ENCODE assay signal across 20 cellular contexts in the genomic region with DNA sequence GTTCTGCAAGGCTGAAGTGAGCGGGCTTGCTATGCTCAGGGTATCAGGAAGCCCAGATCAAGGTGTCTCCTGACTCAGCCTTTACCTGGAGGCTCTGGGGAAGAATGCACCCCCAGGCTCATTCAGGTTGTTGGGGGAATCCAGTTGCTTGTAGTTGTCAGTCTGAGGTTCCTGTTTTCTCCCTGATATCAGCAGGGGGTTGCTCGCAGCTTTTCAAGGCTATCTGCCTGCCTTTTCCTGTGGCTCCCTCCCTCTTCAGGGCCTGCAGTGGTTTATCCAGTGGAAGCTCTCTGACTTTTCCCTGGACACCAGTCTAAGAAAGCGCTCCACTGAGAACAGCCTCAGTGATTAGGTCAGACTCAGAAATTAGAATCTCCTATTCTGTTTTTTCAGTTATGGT.
A peak's percentile ranks its signal among the peaks of the same experiment; 100 is the strongest.
DNase-seq lines count a peak whose midpoint lies in the region; ATAC-seq, FAIRE-seq and TF ChIP-seq lines count a peak whose summit lies in the region.
"Had no signal": no experiment of that assay in that cellular context is flagged by ENCODE, and none has a peak within 500 bp of the region (broad histone marks: within the 10 kb centered on the region; RNA-seq: fewer than 3 reads in every experiment).

No MANE protein-coding gene starts in this region.

- TF ChIP-seq RAD21 in HepG2 (CRISPR knock-in tag; IDR thresholded peaks at IDR 0.05): no peak

- 95% methylated on average over 2 of the region's 3 CpGs for WGBS in right lobe of liver (ENCODE audit: insufficient coverage, low coverage, low lambda C conversion rate, missing lambda C conversion rate)
- WGBS in HepG2 (ENCODE audit: low lambda C conversion rate): 95% methylated on average over 3 of the region's 3 CpGs

- H3K79me2 ChIP-seq in HepG2 (ENCODE audit: insufficient read depth, low read length): no peaks in the 10 kb centered on the region

- H3K4me3 ChIP-seq in right lobe of liver: no peak overlapping the region
- no peak overlapping the region for H3K4me3 ChIP-seq in HepG2 (replicated peaks in 1 of 3; ENCODE audit: insufficient read depth in 1 of 3, low read depth in 2 of 3, low read length in 3 of 3)
- H3K4me3 ChIP-seq: BLaER1 had no signal

- H3K9me3 Mint-ChIP-seq in activated T-cell treated with anti-CD3 and anti-CD28 coated beads, Interleukin-2, amount 50 U/mL, for 24 hours: no peaks in the 10 kb centered on the region

- TF ChIP-seq CTCF in right lobe of liver (IDR thresholded peaks at IDR 0.05) (no peak), HepG2 (CRISPR knock-in tag; IDR thresholded peaks at IDR 0.05) (no peak)

- no peak overlapping the region for H3K4me2 ChIP-seq in HepG2 (ENCODE audit: low read depth, low read length)
- H3K4me2 ChIP-seq: BLaER1 had no signal

- DNase-seq in right lobe of liver: no peak
- DNase-seq in HepG2 (ENCODE audit: low spot score): no peak
- no peak for DNase-seq in left cardiac atrium
- peak; percentile 60 for DNase-seq in iPS-NIHi7 (ENCODE audit: extremely low spot score)
- no peak for DNase-seq in activated CD4-positive, alpha-beta T cell treated with anti-CD3 and anti-CD28 coated beads for 48 hours
- DNase-seq in T1000 (lab: John Stamatoyannopoulos, UW): no peak
- DNase-seq in SHP77 treated with DMSO at 0.1 percent for 48 hours (lab: John Stamatoyannopoulos, UW): no peak
- no peak for DNase-seq in activated T-cell treated with anti-CD3 and anti-CD28 coated beads, Interleukin-2, amount 50 U/mL, for 24 hours
- DNase-seq: CD8-positive, alpha-beta memory T cell; DND-41; GDM1; MV-4-11; NCI-H1417; NCI-H187 treated with DMSO at 0.1 percent for 48 hours; NCI-H446; NCI-H69 had no signal

- CTCF ChIA-PET in HepG2 (lab: Yijun Ruan, JAX; ENCODE audit: low intra/inter-chr PET ratio, low total read pairs): no interaction called here

- TF ChIP-seq POLR2A in right lobe of liver (IDR thresholded peaks at IDR 0.05): no peak
- no peak for TF ChIP-seq POLR2A in HepG2 (IDR thresholded peaks at IDR 0.05; ENCODE audit: insufficient read depth in 1 of 2, low read depth in 2 of 2, low read length in 2 of 2)

- H3K36me3 ChIP-seq in right lobe of liver (no peaks in the 10 kb centered on the region), HepG2 (replicated peaks in 1 of 2; ENCODE audit: control insufficient read depth in 1 of 2, insufficient read depth in 2 of 2, low read length in 2 of 2) (no peaks in the 10 kb centered on the region)
- H3K36me3 ChIP-seq: BLaER1 had no signal

- no peak overlapping the region for H3K27ac ChIP-seq in right lobe of liver
- no peak overlapping the region for H3K27ac ChIP-seq in HepG2 (ENCODE audit: extremely low read length, insufficient read depth, low read length)
- H3K27ac ChIP-seq: BLaER1, HL-60 had no signal

- H4K20me1 ChIP-seq in HepG2 (ENCODE audit: insufficient read depth, low read length): no peaks in the 10 kb centered on the region
- H4K20me1 ChIP-seq: BLaER1 had no signal

- H3K27me3 Mint-ChIP-seq in activated T-cell treated with anti-CD3 and anti-CD28 coated beads, Interleukin-2, amount 50 U/mL, for 24 hours: no peaks in the 10 kb centered on the region
- H3K27me3 Mint-ChIP-seq: CD8-positive, alpha-beta memory T cell had no signal

- no peak overlapping the region for H2AFZ ChIP-seq in HepG2 (ENCODE audit: low read length)

- in situ Hi-C loops in HepG2 (cut with HindIII; ENCODE audit: extremely low pct_ligation_motif_present, low pct_unique_long_range_greater_than_20kb): no loop called here

- no peak overlapping the region for H3K27ac Mint-ChIP-seq in activated T-cell treated with anti-CD3 and anti-CD28 coated beads, Interleukin-2, amount 50 U/mL, for 24 hours
- H3K27ac Mint-ChIP-seq: CD8-positive, alpha-beta memory T cell had no signal

- ATAC-seq in right lobe of liver (peak; percentile 28 to 62 (median 40)), HepG2 (no peak), left cardiac atrium (peak; percentile 55 to 69)

- no peaks in the 10 kb centered on the region for H3K4me1 Mint-ChIP-seq in activated T-cell treated with anti-CD3 and anti-CD28 coated beads, Interleukin-2, amount 50 U/mL, for 24 hours (ENCODE audit: low read depth)
- H3K4me1 Mint-ChIP-seq: CD8-positive, alpha-beta memory T cell had no signal

- no TSS peak for BruUV-seq in HepG2 (replicated peaks; lab: Mats Ljungman, UMichigan)

- no peak for FAIRE-seq in HepG2 (lab: Jason Lieb, UNC)
- FAIRE-seq: A204.1, GM12892 had no signal

- intact Hi-C loops in right lobe of liver (cut with DNase I): no loop called here
- intact Hi-C loops in HepG2 (cut with micrococcal nuclease; ENCODE audit: unreplicated experiment): no loop called here
- intact Hi-C loops in left cardiac atrium (cut with DNase I): no loop called here

- H3K27me3 ChIP-seq in right lobe of liver (no peaks in the 10 kb centered on the region), HepG2 (ENCODE audit: control insufficient read depth in 1 of 2, insufficient read depth in 2 of 2, low read length in 2 of 2) (no peaks in the 10 kb centered on the region)
- H3K27me3 ChIP-seq: BLaER1 had no signal

- no peaks in the 10 kb centered on the region for H3K36me3 Mint-ChIP-seq in activated T-cell treated with anti-CD3 and anti-CD28 coated beads, Interleukin-2, amount 50 U/mL, for 24 hours (ENCODE audit: low read depth)
- H3K36me3 Mint-ChIP-seq: CD8-positive, alpha-beta memory T cell had no signal

- H3K9me3 ChIP-seq in right lobe of liver (no peaks in the 10 kb centered on the region), HepG2 (ENCODE audit: low read length) (no peaks in the 10 kb centered on the region)
- H3K9me3 ChIP-seq: BLaER1 had no signal

- H3K4me1 ChIP-seq in right lobe of liver (no peaks in the 10 kb centered on the region), HepG2 (ENCODE audit: insufficient read depth, low read length) (peaks cover 10% of the 10 kb centered on the region)

- POLR2A ChIA-PET in HepG2 (lab: Yijun Ruan, JAX): no interaction called here

- H3K9ac ChIP-seq in HepG2 (ENCODE audit: insufficient read depth, low read depth, low read length): no peak overlapping the region
- H3K9ac ChIP-seq: BLaER1 had no signal

- TF ChIP-seq EP300 in HepG2 (IDR thresholded peaks at IDR 0.05; ENCODE audit: low read depth in 2 of 2, low read length in 2 of 2) (no peak), HepG2 (CRISPR knock-in tag; IDR thresholded peaks at IDR 0.05; ENCODE audit: borderline replicate concordance) (no peak)

- no peak overlapping the region for H3K4me3 Mint-ChIP-seq in activated T-cell treated with anti-CD3 and anti-CD28 coated beads, Interleukin-2, amount 50 U/mL, for 24 hours
- H3K4me3 Mint-ChIP-seq: CD8-positive, alpha-beta memory T cell had no signal

TF ChIP-seq in HepG2, 621 proteins besides CTCF, POLR2A, EP300 and RAD21 (continues in another document):
- TF ChIP-seq ZFAT (CRISPR knock-in tag; conservative IDR thresholded peaks at IDR 0.05) (no peak), KLF12 (CRISPR knock-in tag; IDR thresholded peaks at IDR 0.05; ENCODE audit: borderline replicate concordance) (no peak), SMAD9 (CRISPR knock-in tag; IDR thresholded peaks at IDR 0.05) (no peak), ZNF709 (CRISPR knock-in tag; IDR thresholded peaks at IDR 0.05) (no peak), SP5 (CRISPR knock-in tag; IDR thresholded peaks at IDR 0.05; ENCODE audit: borderline replicate concordance, low read depth) (no peak), ZNF652 (CRISPR knock-in tag; IDR thresholded peaks at IDR 0.05; ENCODE audit: borderline replicate concordance, low read depth) (no peak), NAIF1 (CRISPR knock-in tag; IDR thresholded peaks at IDR 0.05; ENCODE audit: borderline replicate concordance) (no peak), ZNF761 (CRISPR knock-in tag; conservative IDR thresholded peaks at IDR 0.05) (no peak), MXD4 (CRISPR knock-in tag; IDR thresholded peaks at IDR 0.05) (no peak), ZIK1 (CRISPR knock-in tag; IDR thresholded peaks at IDR 0.05; ENCODE audit: borderline replicate concordance, low read depth) (no peak), ZSCAN21 (CRISPR knock-in tag; IDR thresholded peaks at IDR 0.05; ENCODE audit: borderline replicate concordance) (no peak)
- TF ChIP-seq, protein P1, sequence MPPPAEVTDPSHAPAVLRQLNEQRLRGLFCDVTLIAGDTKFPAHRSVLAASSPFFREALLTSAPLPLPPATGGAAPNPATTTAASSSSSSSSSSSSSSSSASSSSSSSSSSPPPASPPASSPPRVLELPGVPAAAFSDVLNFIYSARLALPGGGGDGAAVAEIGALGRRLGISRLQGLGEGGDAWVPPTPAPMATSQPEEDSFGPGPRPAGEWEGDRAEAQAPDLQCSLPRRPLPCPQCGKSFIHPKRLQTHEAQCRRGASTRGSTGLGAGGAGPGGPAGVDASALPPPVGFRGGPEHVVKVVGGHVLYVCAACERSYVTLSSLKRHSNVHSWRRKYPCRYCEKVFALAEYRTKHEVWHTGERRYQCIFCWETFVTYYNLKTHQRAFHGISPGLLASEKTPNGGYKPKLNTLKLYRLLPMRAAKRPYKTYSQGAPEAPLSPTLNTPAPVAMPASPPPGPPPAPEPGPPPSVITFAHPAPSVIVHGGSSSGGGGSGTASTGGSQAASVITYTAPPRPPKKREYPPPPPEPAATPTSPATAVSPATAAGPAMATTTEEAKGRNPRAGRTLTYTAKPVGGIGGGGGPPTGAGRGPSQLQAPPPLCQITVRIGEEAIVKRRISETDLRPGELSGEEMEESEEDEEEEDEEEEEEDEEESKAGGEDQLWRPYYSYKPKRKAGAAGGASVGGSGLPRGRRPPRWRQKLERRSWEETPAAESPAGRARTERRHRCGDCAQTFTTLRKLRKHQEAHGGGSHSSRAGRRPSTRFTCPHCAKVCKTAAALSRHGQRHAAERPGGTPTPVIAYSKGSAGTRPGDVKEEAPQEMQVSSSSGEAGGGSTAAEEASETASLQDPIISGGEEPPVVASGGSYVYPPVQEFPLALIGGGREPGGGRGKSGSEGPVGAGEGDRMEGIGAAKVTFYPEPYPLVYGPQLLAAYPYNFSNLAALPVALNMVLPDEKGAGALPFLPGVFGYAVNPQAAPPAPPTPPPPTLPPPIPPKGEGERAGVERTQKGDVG (CRISPR knock-in tag; IDR thresholded peaks at IDR 0.05; ENCODE audit: borderline replicate concordance): no peak
- TF ChIP-seq, protein P2, sequence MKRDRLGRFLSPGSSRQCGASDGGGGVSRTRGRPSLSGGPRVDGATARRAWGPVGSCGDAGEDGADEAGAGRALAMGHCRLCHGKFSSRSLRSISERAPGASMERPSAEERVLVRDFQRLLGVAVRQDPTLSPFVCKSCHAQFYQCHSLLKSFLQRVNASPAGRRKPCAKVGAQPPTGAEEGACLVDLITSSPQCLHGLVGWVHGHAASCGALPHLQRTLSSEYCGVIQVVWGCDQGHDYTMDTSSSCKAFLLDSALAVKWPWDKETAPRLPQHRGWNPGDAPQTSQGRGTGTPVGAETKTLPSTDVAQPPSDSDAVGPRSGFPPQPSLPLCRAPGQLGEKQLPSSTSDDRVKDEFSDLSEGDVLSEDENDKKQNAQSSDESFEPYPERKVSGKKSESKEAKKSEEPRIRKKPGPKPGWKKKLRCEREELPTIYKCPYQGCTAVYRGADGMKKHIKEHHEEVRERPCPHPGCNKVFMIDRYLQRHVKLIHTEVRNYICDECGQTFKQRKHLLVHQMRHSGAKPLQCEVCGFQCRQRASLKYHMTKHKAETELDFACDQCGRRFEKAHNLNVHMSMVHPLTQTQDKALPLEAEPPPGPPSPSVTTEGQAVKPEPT (CRISPR knock-in tag; IDR thresholded peaks at IDR 0.05; ENCODE audit: low read depth): no peak
